In genomic region chr16:2223375-2224182, GRCh38 we compare ENCODE assay signal across 8 cellular contexts. TPM values are rescaled to one million over a fixed set of nuclear protein-coding genes. Genes with fewer than 3 reads are reported as not detected.
DNase-seq lines count a peak whose midpoint lies in the region; ATAC-seq and TF ChIP-seq lines count a peak whose summit lies in the region.

A gene with protein sequence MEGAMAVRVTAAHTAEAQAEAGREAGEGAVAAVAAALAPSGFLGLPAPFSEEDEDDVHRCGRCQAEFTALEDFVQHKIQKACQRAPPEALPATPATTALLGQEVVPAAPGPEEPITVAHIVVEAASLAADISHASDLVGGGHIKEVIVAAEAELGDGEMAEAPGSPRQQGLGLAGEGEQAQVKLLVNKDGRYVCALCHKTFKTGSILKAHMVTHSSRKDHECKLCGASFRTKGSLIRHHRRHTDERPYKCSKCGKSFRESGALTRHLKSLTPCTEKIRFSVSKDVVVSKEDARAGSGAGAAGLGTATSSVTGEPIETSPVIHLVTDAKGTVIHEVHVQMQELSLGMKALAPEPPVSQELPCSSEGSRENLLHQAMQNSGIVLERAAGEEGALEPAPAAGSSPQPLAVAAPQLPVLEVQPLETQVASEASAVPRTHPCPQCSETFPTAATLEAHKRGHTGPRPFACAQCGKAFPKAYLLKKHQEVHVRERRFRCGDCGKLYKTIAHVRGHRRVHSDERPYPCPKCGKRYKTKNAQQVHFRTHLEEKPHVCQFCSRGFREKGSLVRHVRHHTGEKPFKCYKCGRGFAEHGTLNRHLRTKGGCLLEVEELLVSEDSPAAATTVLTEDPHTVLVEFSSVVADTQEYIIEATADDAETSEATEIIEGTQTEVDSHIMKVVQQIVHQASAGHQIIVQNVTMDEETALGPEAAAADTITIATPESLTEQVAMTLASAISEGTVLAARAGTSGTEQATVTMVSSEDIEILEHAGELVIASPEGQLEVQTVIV (plus strand): TSS chr16:2223591. CDS start chr16:2223614, 23 bp downstream.

- H3K9me3 Mint-ChIP-seq in activated naive CD8-positive, alpha-beta T cell treated with anti-CD3 and anti-CD28 coated beads, Interleukin-2, amount 10 ng/mL, durations not matched to agents 7 days and 5 days: no peaks in the 10 kb centered on the region

- peak within 1 kb of the TSS; percentile 92 for H3K4me3 ChIP-seq in SU-DHL-6 (ENCODE audit: insufficient read depth, low read length, poor library complexity, severe bottlenecking)
- peak within 1 kb of the TSS; percentile 89 for H3K4me3 ChIP-seq in ovary
- peak within 1 kb of the TSS; percentile 38 to 94 (median 72) for H3K4me3 ChIP-seq in thyroid gland (replicated peaks in 1 of 3)

- peak; percentile 47 for TF ChIP-seq EP300 in ovary (IDR thresholded peaks at IDR 0.05)

- DNase-seq in GM10266 (ENCODE audit: extremely low spot score) (peak; percentile 100), NCI-H1105 treated with DMSO at 0.1 percent for 48 hours (lab: John Stamatoyannopoulos, UW) (peak; percentile 92), head of caudate nucleus (peak; percentile 97 to 100 (median 99)), ovary (peak; percentile 99), thyroid gland (peak; percentile 100)
- DNase-seq in activated naive CD8-positive, alpha-beta T cell treated with anti-CD3 and anti-CD28 coated beads, Interleukin-2, amount 10 ng/mL, durations not matched to agents 7 days and 5 days: peak; percentile 99

- H3K36me3 ChIP-seq in SU-DHL-6 (ENCODE audit: low read length) (no peaks in the 10 kb centered on the region), ovary (no peaks in the 10 kb centered on the region), thyroid gland (peaks cover 4 to 7% of the 10 kb centered on the region in 2 donors)

- H3K4me1 ChIP-seq in ovary (ENCODE audit: insufficient read depth): peaks cover 5% of the 10 kb centered on the region
- peaks cover 10 to 24% of the 10 kb centered on the region in 2 donors for H3K4me1 ChIP-seq in thyroid gland

- ATAC-seq in HG02642 (IDR thresholded peaks at IDR 0.05; ENCODE audit: poor library complexity, unreplicated experiment): peak; percentile 95
- ATAC-seq in activated naive CD8-positive, alpha-beta T cell treated with anti-CD3 and anti-CD28 coated beads, Interleukin-2, amount 10 ng/mL, durations not matched to agents 7 days and 5 days (ENCODE audit: low read depth): peak; percentile 97

- no peaks in the 10 kb centered on the region for H3K36me3 Mint-ChIP-seq in activated naive CD8-positive, alpha-beta T cell treated with anti-CD3 and anti-CD28 coated beads, Interleukin-2, amount 10 ng/mL, durations not matched to agents 7 days and 5 days

- H3F3A ChIP-seq in SU-DHL-6 (ENCODE audit: insufficient read depth): peaks cover 4% of the 10 kb centered on the region; the same call in 1 of the 2 replicates

- intact Hi-C loops in head of caudate nucleus (cut with DNase I) (no loop called here), ovary (cut with DNase I) (no loop called here), thyroid gland (cut with DNase I) (no loop called here)

- no peak for TF ChIP-seq CTCF in GM10266 (IDR thresholded peaks at IDR 0.05; ENCODE audit: control insufficient read depth, insufficient read depth, low read depth, missing control alignments)
- TF ChIP-seq CTCF in SU-DHL-6 (IDR thresholded peaks at IDR 0.05; ENCODE audit: insufficient read depth, low read length, poor library complexity, severe bottlenecking): no peak
- no peak for TF ChIP-seq CTCF in ovary (IDR thresholded peaks at IDR 0.05)
- peak in 1 of 6 experiments; percentile 17 for TF ChIP-seq CTCF in thyroid gland (IDR thresholded peaks at IDR 0.05)

- peak within 1 kb of the TSS; percentile 82 for H3K4me3 Mint-ChIP-seq in activated naive CD8-positive, alpha-beta T cell treated with anti-CD3 and anti-CD28 coated beads, Interleukin-2, amount 10 ng/mL, durations not matched to agents 7 days and 5 days

- H3K27me3 ChIP-seq in SU-DHL-6 (ENCODE audit: low read length): no peaks in the 10 kb centered on the region
- no peaks in the 10 kb centered on the region for H3K27me3 ChIP-seq in ovary
- no peaks in the 10 kb centered on the region for H3K27me3 ChIP-seq in thyroid gland

- no peaks in the 10 kb centered on the region for H4K20me1 ChIP-seq in SU-DHL-6 (ENCODE audit: low read depth, low read length)

- peak within 1 kb of the TSS; percentile 97 for H3K9ac ChIP-seq in SU-DHL-6 (ENCODE audit: low read length)

- TF ChIP-seq POLR2A in ovary (IDR thresholded peaks at IDR 0.05) (peak; percentile 90), thyroid gland (IDR thresholded peaks at IDR 0.05) (peak; percentile 31 to 92)

- H3K27me3 Mint-ChIP-seq in activated naive CD8-positive, alpha-beta T cell treated with anti-CD3 and anti-CD28 coated beads, Interleukin-2, amount 10 ng/mL, durations not matched to agents 7 days and 5 days: no peaks in the 10 kb centered on the region

- POLR2A ChIA-PET in activated naive CD8-positive, alpha-beta T cell treated with anti-CD3 and anti-CD28 coated beads, Interleukin-2, amount 10 ng/mL, durations not matched to agents 7 days and 5 days (lab: Charles Lee): interaction anchor here (0.5 to 1.7 kb wide), 6 partner anchors 7 to 259 kb away, joined by 3 to 8 read pairs (median 3); partner anchors contain the start of genes DNASE1L2, ECI1, PGP and RPS2

- peak within 1 kb of the TSS; percentile 78 for H3K27ac Mint-ChIP-seq in activated naive CD8-positive, alpha-beta T cell treated with anti-CD3 and anti-CD28 coated beads, Interleukin-2, amount 10 ng/mL, durations not matched to agents 7 days and 5 days

- H3K4me1 Mint-ChIP-seq in activated naive CD8-positive, alpha-beta T cell treated with anti-CD3 and anti-CD28 coated beads, Interleukin-2, amount 10 ng/mL, durations not matched to agents 7 days and 5 days: peaks cover 14% of the 10 kb centered on the region

- WGBS in ovary, 3 donors: 0% methylated on average over 59 to 83 of the region's 83 CpGs
- WGBS in thyroid gland, 2 donors: 0 to 4% methylated on average over 3 to 53 of the region's 83 CpGs

- H2AFZ ChIP-seq in SU-DHL-6 (ENCODE audit: low read depth, low read length, severe bottlenecking): peak within 1 kb of the TSS; percentile 71

- H3K4me2 ChIP-seq in SU-DHL-6 (ENCODE audit: low read depth, low read length, poor library complexity, severe bottlenecking): peak within 1 kb of the TSS; percentile 80

- H3K9me2 ChIP-seq in SU-DHL-6 (replicated peaks; ENCODE audit: insufficient read depth, low read length): no peaks in the 10 kb centered on the region

- H3K9me3 ChIP-seq in SU-DHL-6 (ENCODE audit: insufficient read depth, low read length) (no peaks in the 10 kb centered on the region), ovary (no peaks in the 10 kb centered on the region), thyroid gland (no peaks in the 10 kb centered on the region)

- H3K27ac ChIP-seq in SU-DHL-6 (ENCODE audit: low read depth, low read length) (peak within 1 kb of the TSS; percentile 70), ovary (peak within 1 kb of the TSS; percentile 8 to 55), thyroid gland (peak within 1 kb of the TSS; percentile 62 to 86 (median 71))

- H3K79me2 ChIP-seq in SU-DHL-6 (ENCODE audit: insufficient read depth, low read length): peaks cover 44% of the 10 kb centered on the region

RNA-seq across cellular contexts. Expression of the gene that starts here (rescaled TPM):
- total RNA-seq in activated naive CD8-positive, alpha-beta T cell treated with anti-CD3 and anti-CD28 coated beads, Interleukin-2, amount 10 ng/mL, durations not matched to agents 7 days and 5 days: 10 to 100 TPM; 34.1 to 34.8 TPM
- total RNA-seq in ovary: 10 to 100 TPM; 18.3 to 26.2 (median 22.7) TPM
- polyA plus RNA-seq in ovary: 10 to 100 TPM in 1 of 2 donors, under 1 TPM in 1; 0.58 to 23.5 TPM
- 10 to 100 TPM; 35.3 to 55.7 (median 41.3) TPM for total RNA-seq in thyroid gland

Comparison
In these comparisons a context has a peak if more than half of its experiments do, and no peak if none do; other contexts are left out.
1. Peak in every context shown above with its lines: DNase-seq, ATAC-seq, H3K4me3 ChIP-seq and H3K27ac ChIP-seq.